20 cellular contexts compared by ENCODE assay signal in genomic region chr3:174483254-174483653, GRCh38.
A peak's percentile ranks its signal among the peaks of the same experiment; 100 is the strongest.
DNase-seq lines count a peak whose midpoint lies in the region; TF ChIP-seq lines count a peak whose summit lies in the region.
"Had no signal": no experiment of that assay in that cellular context is flagged by ENCODE, and none has a peak within 500 bp of the region (broad histone marks: within the 10 kb centered on the region; RNA-seq: fewer than 3 reads in every experiment).

No MANE protein-coding gene starts in this region.

- H2BK15ac ChIP-seq in H9 (ENCODE audit: low read depth, low read length): no peak overlapping the region

- H3K27me3 ChIP-seq in H9 (ENCODE audit: insufficient read depth, low read length) (no peaks in the 10 kb centered on the region), neural progenitor cell (no peaks in the 10 kb centered on the region)
- H3K27me3 ChIP-seq: SJSA1 had no signal

- no peaks in the 10 kb centered on the region for H3K36me3 ChIP-seq in neural progenitor cell
- H3K36me3 ChIP-seq: SJSA1 had no signal

- H3K27ac Mint-ChIP-seq in H9 (peak overlapping the region in 2 of 3 experiments; percentile 19 to 65; a peak in 2 of 7 replicates), neural progenitor cell (no peak overlapping the region)
- H3K27ac Mint-ChIP-seq: IgD-negative memory B cell, T-cell had no signal

- H3K36me3 Mint-ChIP-seq in H9 (ENCODE audit: insufficient read depth in 1 of 3, low read depth in 3 of 3): no peaks in the 10 kb centered on the region; a peak in 1 of 7 replicates
- H3K36me3 Mint-ChIP-seq in neural progenitor cell: no peaks in the 10 kb centered on the region
- H3K36me3 Mint-ChIP-seq: IgD-negative memory B cell, T-cell had no signal

- no peak overlapping the region for H3T11ph ChIP-seq in H9 (ENCODE audit: low read length)

- no peak overlapping the region for H4K5ac ChIP-seq in H9 (ENCODE audit: insufficient read length, low read depth, low read length)

- WGBS in H9 (ENCODE audit: extremely low coverage, insufficient read length, low lambda C conversion rate): no CpG with 5 or more reads among the region's 1 CpG

- no peak overlapping the region for H2BK5ac ChIP-seq in H9 (ENCODE audit: insufficient read length, low read length)

- H3K56ac ChIP-seq in H9 (ENCODE audit: insufficient read length, low read depth, low read length): no peak overlapping the region

- no peaks in the 10 kb centered on the region for H3K9me3 ChIP-seq in H9 (ENCODE audit: control insufficient read depth, low read depth, low read length)
- no peaks in the 10 kb centered on the region for H3K9me3 ChIP-seq in neural progenitor cell (ENCODE audit: low read depth)
- H3K9me3 ChIP-seq: SJSA1 had no signal

- H3K79me2 ChIP-seq in H9 (ENCODE audit: insufficient read depth, low read length): no peaks in the 10 kb centered on the region
- no peaks in the 10 kb centered on the region for H3K79me2 ChIP-seq in neural progenitor cell (ENCODE audit: low read depth)

- H3K79me1 ChIP-seq in H9 (ENCODE audit: insufficient read depth, low read depth, low read length, poor library complexity, severe bottlenecking): no peaks in the 10 kb centered on the region

- DNase-seq in H9 (no peak), MV-4-11 (lab: John Stamatoyannopoulos, UW) (peak; percentile 16), NCI-H82 (lab: John Stamatoyannopoulos, UW) (peak; percentile 99), neural progenitor cell (ENCODE audit: low spot score) (peak; percentile 7), HPDE6-E6E7 (ENCODE audit: extremely low spot score) (no peak), SKM-1 treated with dmso at 0.1 percent for 144 hours (lab: John Stamatoyannopoulos, UW; ENCODE audit: unreplicated experiment) (no peak), NCI-H345 (lab: John Stamatoyannopoulos, UW) (no peak)
- DNase-seq: GOT3, HCEC 1CT, NCI-H1092, NCI-H1417 treated with DMSO at 0.1 percent for 48 hours, NCI-H187, NCI-H2081 treated with DMSO at 0.1 percent for 48 hours, NCI-H446 treated with DMSO at 0.1 percent for 48 hours, PC-3, T-cell had no signal

- no peak overlapping the region for H3K23ac ChIP-seq in H9 (ENCODE audit: insufficient read length, low read depth, low read length)

- H2BK120ac ChIP-seq in H9 (ENCODE audit: low read depth, low read length, poor library complexity, severe bottlenecking): no peak overlapping the region

- H2BK12ac ChIP-seq in H9 (ENCODE audit: insufficient read length, low read depth, low read length): no peak overlapping the region

- no peak overlapping the region for H3K4me3 ChIP-seq in neural progenitor cell
- H3K4me3 ChIP-seq: GM12878, SJSA1 had no signal

- H3K9ac ChIP-seq in H9 (ENCODE audit: extremely low read depth, insufficient read length, low read length) (no peak overlapping the region), neural progenitor cell (no peak overlapping the region)
- H3K9ac ChIP-seq: KMS-11 had no signal

- H4K8ac ChIP-seq in H9 (replicated peaks; ENCODE audit: insufficient read length, low read depth, low read length): no peak overlapping the region

- H3F3A ChIP-seq in neural progenitor cell (ENCODE audit: low read depth): no peaks in the 10 kb centered on the region

- H3K4me3 Mint-ChIP-seq in H9 (no peak overlapping the region), neural progenitor cell (no peak overlapping the region)
- H3K4me3 Mint-ChIP-seq: IgD-negative memory B cell, T-cell had no signal

- no peaks in the 10 kb centered on the region for H3K4me1 ChIP-seq in H9 (ENCODE audit: insufficient read depth, low read length)
- no peaks in the 10 kb centered on the region for H3K4me1 ChIP-seq in neural progenitor cell
- H3K4me1 ChIP-seq: SJSA1 had no signal

- no peaks in the 10 kb centered on the region for H3K23me2 ChIP-seq in H9 (ENCODE audit: insufficient read length, low read depth, low read length, poor library complexity, severe bottlenecking)

- H3K9me3 Mint-ChIP-seq in H9 (no peaks in the 10 kb centered on the region), neural progenitor cell (no peaks in the 10 kb centered on the region)

- H4K20me1 ChIP-seq in H9 (ENCODE audit: control insufficient read depth, insufficient read depth, insufficient read length): no peaks in the 10 kb centered on the region
- H4K20me1 ChIP-seq in neural progenitor cell (ENCODE audit: low read depth): no peaks in the 10 kb centered on the region

- H3K18ac ChIP-seq in H9 (ENCODE audit: insufficient read length, low read depth, low read length): no peak overlapping the region

- H3K27me3 Mint-ChIP-seq in H9 (ENCODE audit: low read depth) (no peaks in the 10 kb centered on the region), neural progenitor cell (ENCODE audit: insufficient read depth, low read depth) (no peaks in the 10 kb centered on the region)
- H3K27me3 Mint-ChIP-seq: IgD-negative memory B cell, T-cell had no signal

- no peak overlapping the region for H2BK20ac ChIP-seq in H9 (ENCODE audit: low read depth, low read length, poor library complexity, severe bottlenecking)

- no peak overlapping the region for H3K14ac ChIP-seq in H9 (ENCODE audit: insufficient read depth, low read length)

- no peak overlapping the region for H3K27ac ChIP-seq in H9 (ENCODE audit: insufficient read length, low read depth, low read length)
- no peak overlapping the region for H3K27ac ChIP-seq in neural progenitor cell
- H3K27ac ChIP-seq: KMS-11, SJSA1 had no signal

- H3K4me1 Mint-ChIP-seq in H9 (peaks cover 7 to 8% of the 10 kb centered on the region in 2 experiments), neural progenitor cell (no peaks in the 10 kb centered on the region)
- H3K4me1 Mint-ChIP-seq: IgD-negative memory B cell, T-cell had no signal

- TF ChIP-seq CTCF in H9 (conservative IDR thresholded peaks at IDR 0.05) (no peak), neural progenitor cell (IDR thresholded peaks at IDR 0.05) (no peak)

- no peak overlapping the region for H4K91ac ChIP-seq in H9 (ENCODE audit: insufficient read length, low read depth, low read length)

- no peak overlapping the region for H3K4ac ChIP-seq in H9 (ENCODE audit: low read depth, low read length)

- H3K4me2 ChIP-seq in H9 (ENCODE audit: insufficient read depth, insufficient read length, low read length) (no peak overlapping the region), neural progenitor cell (no peak overlapping the region)
- H3K4me2 ChIP-seq: KMS-11 had no signal

- no peak overlapping the region for H2AFZ ChIP-seq in H9 (ENCODE audit: low read length)
- no peak overlapping the region for H2AFZ ChIP-seq in neural progenitor cell (replicated peaks)

- H2AK5ac ChIP-seq in H9 (ENCODE audit: insufficient read length, low read length): no peak overlapping the region

Comparison
In these comparisons a context has a peak if more than half of its experiments do, and no peak if none do; other contexts are left out.
1. DNase-seq: peak in MV-4-11 (single experiment), NCI-H82 (single experiment) and neural progenitor cell (single experiment); none in H9 (single experiment), HPDE6-E6E7 (single experiment), SKM-1 treated with dmso at 0.1 percent for 144 hours (single experiment) and NCI-H345 (single experiment).